In the genomic region with DNA sequence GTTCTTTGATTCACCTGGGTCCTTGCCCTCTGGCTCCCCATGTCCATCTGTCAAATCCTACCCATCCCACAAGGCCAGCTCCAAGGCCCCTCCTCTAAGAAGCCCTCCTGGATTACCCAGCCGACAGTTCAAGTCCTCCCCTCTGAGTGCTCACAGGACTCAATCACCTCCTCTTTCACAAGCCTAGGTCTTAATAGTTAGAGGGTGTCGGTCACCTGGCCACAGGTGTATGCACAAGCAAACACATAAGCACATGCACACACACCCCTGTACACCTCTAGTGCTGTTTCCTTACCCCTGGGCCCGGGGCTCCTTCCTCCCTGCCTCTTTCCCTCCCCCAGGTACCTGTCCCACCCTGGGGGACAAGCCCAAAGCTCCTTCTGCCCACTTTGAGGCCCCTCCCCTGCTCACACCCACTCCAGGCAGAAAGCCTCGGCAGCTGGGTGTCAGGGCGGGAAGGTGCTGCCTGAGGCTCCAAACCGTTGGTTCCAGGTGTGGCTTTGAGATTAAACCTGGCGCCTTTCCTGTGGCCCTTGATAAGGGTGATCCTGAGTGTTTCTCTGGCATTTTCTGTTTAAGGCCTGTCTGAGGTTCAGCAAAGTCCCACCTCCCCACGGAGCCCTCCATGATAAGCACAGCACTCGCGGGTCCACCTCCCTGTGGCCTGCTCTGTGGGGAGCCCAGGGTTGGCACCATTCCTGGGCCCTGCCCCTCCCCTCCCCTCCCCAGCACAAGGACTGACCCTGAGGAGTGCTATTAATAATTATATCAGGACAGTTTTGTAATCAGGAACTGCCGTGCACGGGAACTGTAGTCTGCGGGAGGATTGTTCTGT, we compare ENCODE assay signal across 14 cellular contexts. TPM values are rescaled to one million over a fixed set of nuclear protein-coding genes. Genes with fewer than 3 reads are reported as not detected.
DNase-seq lines count a peak whose midpoint lies in the region; ATAC-seq and TF ChIP-seq lines count a peak whose summit lies in the region.
"Had no signal": no experiment of that assay in that cellular context is flagged by ENCODE, and none has a peak within 500 bp of the region (broad histone marks: within the 10 kb centered on the region; RNA-seq: fewer than 3 reads in every experiment).

No MANE protein-coding gene starts in this region.

- H3K4me3 Mint-ChIP-seq in activated naive CD8-positive, alpha-beta T cell treated with anti-CD3 and anti-CD28 coated beads for 36 hours = no peak overlapping the region
- H3K4me3 Mint-ChIP-seq: activated naive CD4-positive, alpha-beta T cell treated with anti-CD3 and anti-CD28 coated beads for 36 hours; memory B cell had no signal

- ATAC-seq in Right ventricle myocardium inferior (peak; percentile 29), lung (ENCODE audit: insufficient read depth, low FRiP score) (peak; percentile 45), HG02938 (IDR thresholded peaks at IDR 0.05; ENCODE audit: unreplicated experiment) (no peak)

- H3K27ac Mint-ChIP-seq in activated naive CD8-positive, alpha-beta T cell treated with anti-CD3 and anti-CD28 coated beads for 36 hours = no peak overlapping the region
- H3K27ac Mint-ChIP-seq: activated naive CD4-positive, alpha-beta T cell treated with anti-CD3 and anti-CD28 coated beads for 36 hours; memory B cell had no signal

- H3K4me3 ChIP-seq in esophagus muscularis mucosa (no peak overlapping the region), lung (no peak overlapping the region)
- H3K4me3 ChIP-seq: heart left ventricle had no signal

- no peak for TF ChIP-seq EP300 in esophagus muscularis mucosa (IDR thresholded peaks at IDR 0.05)

- TF ChIP-seq CTCF in esophagus muscularis mucosa (IDR thresholded peaks at IDR 0.05) (no peak), lung (IDR thresholded peaks at IDR 0.05; ENCODE audit: control extremely low read depth, extremely low read depth) (no peak)

- H3K36me3 ChIP-seq in esophagus muscularis mucosa (peaks cover 0 to 6% (median 2%) of the 10 kb centered on the region in 4 donors), lung (ENCODE audit: control insufficient read depth in 2 of 2, insufficient read depth in 2 of 2, low read length in 2 of 2) (no peaks in the 10 kb centered on the region)
- H3K36me3 ChIP-seq: heart left ventricle had no signal

- no peak for DNase-seq in Right ventricle myocardium inferior (ENCODE audit: missing footprints)
- DNase-seq in cardiac septum (ENCODE audit: low spot score) = no peak
- DNase-seq in esophagus muscularis mucosa (ENCODE audit: extremely low spot score) = no peak
- peak; percentile 81 for DNase-seq in lung (ENCODE audit: low spot score)
- no peak for DNase-seq in stimulated activated CD4-positive, alpha-beta T cell treated with anti-CD3 and anti-CD28 coated beads, Interleukin-1b, Interleukin-23, amount 100 ng/mL, for 48 hours
- no peak for DNase-seq in SKM-1 (lab: John Stamatoyannopoulos, UW; ENCODE audit: unreplicated experiment)
- DNase-seq in activated naive CD8-positive, alpha-beta T cell treated with anti-CD3 and anti-CD28 coated beads for 36 hours = no peak
- DNase-seq: activated naive CD4-positive, alpha-beta T cell treated with anti-CD3 and anti-CD28 coated beads for 36 hours; DMS153; NCI-H1092; NK-92 treated with Interleukin-12 subunit alpha and Interleukin-12 subunit beta, amount 100 ng/mL, for 24 hours had no signal

- intact Hi-C loops in Right ventricle myocardium inferior (cut with DNase I) = no loop called here
- intact Hi-C loops in cardiac septum (cut with DNase I) = no loop called here
- intact Hi-C loops in esophagus muscularis mucosa (cut with DNase I) = no loop called here

- no peaks in the 10 kb centered on the region for H3K27me3 ChIP-seq in esophagus muscularis mucosa
- H3K27me3 ChIP-seq in lung (ENCODE audit: control insufficient read depth, insufficient read depth) = no peaks in the 10 kb centered on the region
- H3K27me3 ChIP-seq: heart left ventricle had no signal

- WGBS in esophagus muscularis mucosa = 46% methylated on average over 12 of the region's 13 CpGs
- WGBS in lung, 2 donors = 32 to 57% methylated on average over 13 of the region's 13 CpGs

- H3K27ac ChIP-seq in esophagus muscularis mucosa (replicated peaks in 1 of 4) (peak overlapping the region; percentile 42 to 78 (median 55)), lung (ENCODE audit: low read depth in 1 of 2, low read length in 1 of 2) (peak overlapping the region in 1 of 2 donors; percentile 80)

- H3K4me1 Mint-ChIP-seq in activated naive CD8-positive, alpha-beta T cell treated with anti-CD3 and anti-CD28 coated beads for 36 hours = no peaks in the 10 kb centered on the region
- H3K4me1 Mint-ChIP-seq: memory B cell had no signal

- no peaks in the 10 kb centered on the region for H3K9me3 ChIP-seq in esophagus muscularis mucosa
- H3K9me3 ChIP-seq in lung (ENCODE audit: control insufficient read depth in 2 of 2, insufficient read depth in 1 of 2, low read length in 1 of 2) = no peaks in the 10 kb centered on the region
- H3K9me3 ChIP-seq: heart left ventricle had no signal

- H3K4me1 ChIP-seq in esophagus muscularis mucosa (peaks cover 82 to 97% (median 90%) of the 10 kb centered on the region in 4 donors), lung (ENCODE audit: control insufficient read depth in 2 of 2, insufficient read depth in 2 of 2, low read length in 2 of 2) (peaks cover 7 to 62% of the 10 kb centered on the region in 2 donors)

- H3K36me3 Mint-ChIP-seq in activated naive CD8-positive, alpha-beta T cell treated with anti-CD3 and anti-CD28 coated beads for 36 hours = no peaks in the 10 kb centered on the region
- H3K36me3 Mint-ChIP-seq: memory B cell had no signal

- no peak for TF ChIP-seq POLR2A in esophagus muscularis mucosa (IDR thresholded peaks at IDR 0.05; ENCODE audit: low read depth)

- H3K27me3 Mint-ChIP-seq in activated naive CD8-positive, alpha-beta T cell treated with anti-CD3 and anti-CD28 coated beads for 36 hours = no peaks in the 10 kb centered on the region

- no peaks in the 10 kb centered on the region for H3K9me3 Mint-ChIP-seq in activated naive CD8-positive, alpha-beta T cell treated with anti-CD3 and anti-CD28 coated beads for 36 hours
- H3K9me3 Mint-ChIP-seq: activated naive CD4-positive, alpha-beta T cell treated with anti-CD3 and anti-CD28 coated beads for 36 hours; memory B cell had no signal

RNA-seq across cellular contexts. Expression of a gene that starts 14.7 kb away (rescaled TPM):
- total RNA-seq in Right ventricle myocardium inferior (284 TPM), cardiac septum (155 TPM), esophagus muscularis mucosa (100 to 1,000 TPM; 362 to 578 (median 513) TPM), lung (100 to 1,000 TPM; 328 to 655 TPM)
- polyA plus RNA-seq in lung = 100 to 1,000 TPM; 267 to 527 TPM
- under 1 TPM; 0.10 TPM for total RNA-seq in activated naive CD8-positive, alpha-beta T cell treated with anti-CD3 and anti-CD28 coated beads for 36 hours

Comparison
In these comparisons a context has a peak if more than half of its experiments do, and no peak if none do; other contexts are left out.
1. RNA of a gene that starts 14.7 kb away (total RNA-seq): 328 to 655 TPM in lung, 362 to 578 TPM in esophagus muscularis mucosa, 284 TPM in Right ventricle myocardium inferior (single experiment) and 155 TPM in cardiac septum (single experiment); 0.10 TPM in activated naive CD8-positive, alpha-beta T cell treated with anti-CD3 and anti-CD28 coated beads for 36 hours; every median in the first group is over 100 times any median in the second.